Comparison of ENCODE assay signal across 20 cellular contexts in the genomic region with DNA sequence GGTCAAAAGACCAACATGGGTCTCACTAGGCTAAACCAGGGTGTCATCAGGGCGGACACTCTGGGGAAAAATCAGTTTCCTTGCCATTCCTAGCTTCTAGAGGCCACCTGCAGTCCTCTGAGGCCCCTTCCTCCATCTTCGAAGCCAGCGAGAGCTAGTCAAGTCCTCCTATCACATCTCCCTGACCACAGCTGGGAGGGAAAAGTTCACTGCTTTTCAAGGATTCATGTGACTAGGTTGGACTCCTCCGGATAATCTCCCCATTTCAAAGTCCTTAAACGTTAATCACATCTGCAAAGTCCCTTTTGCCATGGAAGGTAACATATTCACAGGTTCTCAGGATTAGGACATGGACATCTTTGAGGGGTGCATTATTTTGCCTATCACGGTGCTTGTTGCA. TPM values are rescaled to one million over a fixed set of nuclear protein-coding genes. Genes with fewer than 3 reads are reported as not detected.
A peak's percentile ranks its signal among the peaks of the same experiment; 100 is the strongest.
DNase-seq lines count a peak whose midpoint lies in the region; FAIRE-seq and TF ChIP-seq lines count a peak whose summit lies in the region.
"Had no signal": no experiment of that assay in that cellular context is flagged by ENCODE, and none has a peak within 500 bp of the region (broad histone marks: within the 10 kb centered on the region; RNA-seq: fewer than 3 reads in every experiment).

No MANE protein-coding gene starts in this region.

- no peaks in the 10 kb centered on the region for H3K9me2 ChIP-seq in hepatocyte (replicated peaks; ENCODE audit: insufficient read depth)

- H3K36me3 Mint-ChIP-seq in immature natural killer cell: no peaks in the 10 kb centered on the region

- H3K4me2 ChIP-seq in hepatocyte: no peak overlapping the region
- H3K4me2 ChIP-seq: A549 had no signal

- no peak for FAIRE-seq in small intestine (lab: Jason Lieb, UNC)
- FAIRE-seq: A549, G401.6, GM12891, H1, HTR-8/SVneo had no signal

- no peak overlapping the region for H3K27ac Mint-ChIP-seq in immature natural killer cell
- H3K27ac Mint-ChIP-seq: CD4-positive, alpha-beta T cell; H9; IgD-negative memory B cell had no signal

- WGBS in hepatocyte (ENCODE audit: low lambda C conversion rate, missing lambda C conversion rate): 70% methylated on average over 6 of the region's 6 CpGs
- 14 to 62% (median 32%) methylated on average over 6 of the region's 6 CpGs for WGBS in small intestine, 3 donors

- H3K27me3 ChIP-seq in hepatocyte: no peaks in the 10 kb centered on the region
- H3K27me3 ChIP-seq in small intestine (ENCODE audit: control insufficient read depth in 2 of 2, insufficient read depth in 2 of 2, low read length in 2 of 2): no peaks in the 10 kb centered on the region

- H3K4me1 Mint-ChIP-seq in immature natural killer cell: peaks cover under 1 to 1% of the 10 kb centered on the region in 2 donors
- H3K4me1 Mint-ChIP-seq: H9 had no signal

- peaks cover 17% of the 10 kb centered on the region for H3K79me2 ChIP-seq in hepatocyte

- no peaks in the 10 kb centered on the region for H3K9me3 Mint-ChIP-seq in immature natural killer cell
- H3K9me3 Mint-ChIP-seq: CD4-positive, alpha-beta T cell; H9; IgD-negative memory B cell had no signal

- no peak overlapping the region for H3K4me3 Mint-ChIP-seq in immature natural killer cell
- H3K4me3 Mint-ChIP-seq: CD4-positive, alpha-beta T cell; H9; IgD-negative memory B cell had no signal

- H3K27me3 Mint-ChIP-seq in immature natural killer cell (ENCODE audit: low read depth in 3 of 3): peaks cover 0 to 3% (median 0%) of the 10 kb centered on the region in 3 donors
- H3K27me3 Mint-ChIP-seq: CD4-positive, alpha-beta T cell had no signal

- H3K27ac ChIP-seq in hepatocyte (peak overlapping the region; percentile 78), small intestine (ENCODE audit: low read depth in 1 of 2, low read length in 1 of 2) (peak overlapping the region; percentile 27 to 51)
- H3K27ac ChIP-seq: 22Rv1, C4-2B had no signal

- no peak overlapping the region for H2AFZ ChIP-seq in hepatocyte

- no peaks in the 10 kb centered on the region for H4K20me1 ChIP-seq in hepatocyte (ENCODE audit: insufficient read depth, poor library complexity, severe bottlenecking)

- DNase-seq in NCI-H82 (lab: John Stamatoyannopoulos, UW) (peak; percentile 34), NCI-H82 treated with DMSO at 0.1 percent for 48 hours (lab: John Stamatoyannopoulos, UW; ENCODE audit: unreplicated experiment) (no peak), hepatocyte (ENCODE audit: low spot score) (no peak), small intestine (peak; percentile 92), immature natural killer cell (no peak), retina (no peak)
- no peak for DNase-seq in activated CD8-positive, alpha-beta memory T cell treated with anti-CD3 and anti-CD28 coated beads, Interleukin-2, amount 50 U/mL, for 48 hours
- DNase-seq: AML-193; CD4-positive, alpha-beta T cell; DMS 273 treated with DMSO at 0.1 percent for 48 hours; H9; KBM-7 had no signal

- no peak overlapping the region for H3K4me3 ChIP-seq in hepatocyte
- no peak overlapping the region for H3K4me3 ChIP-seq in small intestine (ENCODE audit: low read depth in 1 of 2, low read length in 2 of 2)
- H3K4me3 ChIP-seq: A549 had no signal

- H3K9me3 ChIP-seq in hepatocyte (ENCODE audit: low read depth) (no peaks in the 10 kb centered on the region), small intestine (ENCODE audit: control insufficient read depth, low read depth) (no peaks in the 10 kb centered on the region)
- H3K9me3 ChIP-seq: A549 had no signal

- H3K4me1 ChIP-seq in hepatocyte (ENCODE audit: insufficient read depth) (peaks cover 14% of the 10 kb centered on the region), small intestine (ENCODE audit: control insufficient read depth in 2 of 2, insufficient read depth in 1 of 2, low read depth in 1 of 2, low read length in 1 of 2) (peaks cover 0 to 2% of the 10 kb centered on the region in 2 donors)

- H3K36me3 ChIP-seq in hepatocyte (replicated peaks; ENCODE audit: insufficient read depth, low read depth) (no peaks in the 10 kb centered on the region), small intestine (ENCODE audit: control insufficient read depth in 2 of 2, insufficient read depth in 2 of 2, low read length in 2 of 2) (no peaks in the 10 kb centered on the region)

- no peak for TF ChIP-seq CTCF in hepatocyte (IDR thresholded peaks at IDR 0.05; ENCODE audit: poor library complexity)

RNA-seq across cellular contexts. Expression of gene MAP3K13, which starts 35.9 kb away (rescaled TPM):
- total RNA-seq in hepatocyte: 35.4 and 43.8 TPM in 2 replicates
- polyA plus RNA-seq in hepatocyte (58.8 and 65.3 TPM in 2 replicates), small intestine (10 to 100 TPM; 20.3 to 42.0 (median 31.1) TPM), immature natural killer cell (10 to 100 TPM; 18.0 to 29.0 (median 24.2) TPM)

Comparison
In these comparisons a context has a peak if more than half of its experiments do, and no peak if none do; other contexts are left out.
1. DNase-seq: peak in NCI-H82 (single experiment) and small intestine (single experiment); none in NCI-H82 treated with DMSO at 0.1 percent for 48 hours (single experiment), hepatocyte (single experiment), immature natural killer cell (0 of 3), activated CD8-positive, alpha-beta memory T cell treated with anti-CD3 and anti-CD28 coated beads, Interleukin-2, amount 50 U/mL, for 48 hours (single experiment) and retina (single experiment).